ENCODE assay signal across 10 cellular contexts in the genomic region with DNA sequence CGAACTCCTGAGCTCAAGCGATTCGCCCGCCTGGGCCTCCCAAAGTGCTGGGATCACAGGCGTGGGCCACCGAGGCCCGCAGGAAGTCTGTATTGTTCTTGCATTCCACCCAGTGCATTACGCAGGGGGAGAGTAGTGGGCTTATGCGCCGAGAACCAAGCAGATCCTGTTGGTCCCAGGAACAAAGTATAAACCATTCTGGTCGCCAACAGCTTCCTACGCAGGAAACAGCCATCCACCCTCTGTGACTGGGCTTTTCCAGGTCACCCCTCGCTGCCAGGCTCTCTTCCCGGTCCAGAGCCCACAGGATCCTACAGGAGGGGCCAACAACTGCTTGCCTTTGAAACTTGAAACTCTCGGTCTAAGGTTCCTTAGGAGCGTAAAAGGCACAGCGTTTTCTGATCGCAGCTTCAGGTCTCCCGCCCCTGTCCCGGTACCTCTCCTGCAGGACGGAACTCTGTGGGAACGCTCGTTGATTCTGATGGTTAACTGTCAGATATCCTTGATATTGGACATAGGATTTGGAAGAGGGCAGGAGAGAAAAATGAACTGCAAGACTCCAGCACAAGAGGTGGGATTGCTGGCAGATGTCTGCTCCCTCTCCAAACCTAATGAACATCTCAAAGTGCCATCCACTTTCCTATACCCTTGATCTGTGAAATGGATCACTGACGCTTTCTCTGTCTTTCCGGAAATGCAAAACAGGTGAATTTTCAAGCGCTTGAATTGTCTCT. TPM values are rescaled to one million over a fixed set of nuclear protein-coding genes. Genes with fewer than 3 reads are reported as not detected.
DNase-seq lines count a peak whose midpoint lies in the region; ATAC-seq and TF ChIP-seq lines count a peak whose summit lies in the region.
"Had no signal": no experiment of that assay in that cellular context is flagged by ENCODE, and none has a peak within 500 bp of the region (broad histone marks: within the 10 kb centered on the region; RNA-seq: fewer than 3 reads in every experiment).

No MANE protein-coding gene starts in this region.

- intact Hi-C loops in activated CD8-positive, alpha-beta T cell treated with anti-CD3 and anti-CD28 coated beads for 36 hours (cut with micrococcal nuclease): loop anchor here (5.0 kb wide), 1 partner anchor 37 kb away; no protein-coding TSS in a partner anchor

- CTCF ChIA-PET in activated CD8-positive, alpha-beta T cell treated with anti-CD3 and anti-CD28 coated beads, Interleukin-2, amount 10 ng/mL, durations not matched to agents 7 days and 5 days (lab: Charles Lee): interaction anchor here (0.6 kb wide), 1 partner anchor 998 kb away, joined by 3 read pairs; no protein-coding TSS in a partner anchor
- CTCF ChIA-PET in activated CD8-positive, alpha-beta T cell treated with anti-CD3 and anti-CD28 coated beads for 36 hours (lab: Charles Lee): no interaction called here

- TF ChIP-seq CTCF in activated CD8-positive, alpha-beta T cell treated with anti-CD3 and anti-CD28 coated beads for 36 hours (IDR thresholded peaks at IDR 0.05): no peak
- peak; percentile 1 for TF ChIP-seq CTCF in kidney epithelial cell (IDR thresholded peaks at IDR 0.05; ENCODE audit: insufficient read depth, low read length, poor library complexity, severe bottlenecking)
- no peak for TF ChIP-seq CTCF in thoracic aorta (IDR thresholded peaks at IDR 0.05)

- H3K4me1 Mint-ChIP-seq in activated CD8-positive, alpha-beta T cell treated with anti-CD3 and anti-CD28 coated beads, Interleukin-2, amount 10 ng/mL, durations not matched to agents 7 days and 5 days (ENCODE audit: low read depth): peaks cover 34% of the 10 kb centered on the region
- peaks cover 38% of the 10 kb centered on the region for H3K4me1 Mint-ChIP-seq in activated CD8-positive, alpha-beta T cell treated with anti-CD3 and anti-CD28 coated beads for 36 hours (ENCODE audit: low read depth)
- peaks cover 40% of the 10 kb centered on the region for H3K4me1 Mint-ChIP-seq in central memory CD8-positive, alpha-beta T cell

- no peaks in the 10 kb centered on the region for H3K9me3 ChIP-seq in thoracic aorta
- H3K9me3 ChIP-seq: BE2C, transverse colon had no signal

- H3K36me3 Mint-ChIP-seq in activated CD8-positive, alpha-beta T cell treated with anti-CD3 and anti-CD28 coated beads, Interleukin-2, amount 10 ng/mL, durations not matched to agents 7 days and 5 days (ENCODE audit: low read depth): peaks cover 26% of the 10 kb centered on the region
- peaks cover 13% of the 10 kb centered on the region for H3K36me3 Mint-ChIP-seq in activated CD8-positive, alpha-beta T cell treated with anti-CD3 and anti-CD28 coated beads for 36 hours (ENCODE audit: low read depth)
- peaks cover 45% of the 10 kb centered on the region for H3K36me3 Mint-ChIP-seq in central memory CD8-positive, alpha-beta T cell (ENCODE audit: insufficient read depth)

- H3K4me3 Mint-ChIP-seq in activated CD8-positive, alpha-beta T cell treated with anti-CD3 and anti-CD28 coated beads, Interleukin-2, amount 10 ng/mL, durations not matched to agents 7 days and 5 days: peak overlapping the region; percentile 16
- no peak overlapping the region for H3K4me3 Mint-ChIP-seq in activated CD8-positive, alpha-beta T cell treated with anti-CD3 and anti-CD28 coated beads for 36 hours
- no peak overlapping the region for H3K4me3 Mint-ChIP-seq in central memory CD8-positive, alpha-beta T cell

- H3K27me3 ChIP-seq in kidney epithelial cell (ENCODE audit: control insufficient read depth, insufficient read depth, low read length) (no peaks in the 10 kb centered on the region), thoracic aorta (replicated peaks; ENCODE audit: insufficient read depth) (no peaks in the 10 kb centered on the region)

- no peak overlapping the region for H3K27ac Mint-ChIP-seq in activated CD8-positive, alpha-beta T cell treated with anti-CD3 and anti-CD28 coated beads, Interleukin-2, amount 10 ng/mL, durations not matched to agents 7 days and 5 days
- no peak overlapping the region for H3K27ac Mint-ChIP-seq in activated CD8-positive, alpha-beta T cell treated with anti-CD3 and anti-CD28 coated beads for 36 hours
- H3K27ac Mint-ChIP-seq in central memory CD8-positive, alpha-beta T cell (ENCODE audit: low read depth): peak overlapping the region; percentile 49

- H3K27ac ChIP-seq in thoracic aorta: peak overlapping the region in 1 of 2 donors; percentile 3

- H3K4me1 ChIP-seq in thoracic aorta (ENCODE audit: control insufficient read depth in 1 of 2, low read depth in 2 of 2): no peaks in the 10 kb centered on the region
- H3K4me1 ChIP-seq: BE2C had no signal

- no peaks in the 10 kb centered on the region for H3K27me3 Mint-ChIP-seq in activated CD8-positive, alpha-beta T cell treated with anti-CD3 and anti-CD28 coated beads, Interleukin-2, amount 10 ng/mL, durations not matched to agents 7 days and 5 days (ENCODE audit: low read depth)
- H3K27me3 Mint-ChIP-seq in activated CD8-positive, alpha-beta T cell treated with anti-CD3 and anti-CD28 coated beads for 36 hours: no peaks in the 10 kb centered on the region
- H3K27me3 Mint-ChIP-seq in central memory CD8-positive, alpha-beta T cell: no peaks in the 10 kb centered on the region

- no peak for ATAC-seq in activated CD8-positive, alpha-beta T cell treated with anti-CD3 and anti-CD28 coated beads, Interleukin-2, amount 10 ng/mL, durations not matched to agents 7 days and 5 days
- ATAC-seq in activated CD8-positive, alpha-beta T cell treated with anti-CD3 and anti-CD28 coated beads for 36 hours: no peak
- ATAC-seq in central memory CD8-positive, alpha-beta T cell (replicated peaks; ENCODE audit: extremely low read depth, poor library complexity, severe bottlenecking): no peak
- ATAC-seq in thoracic aorta (ENCODE audit: insufficient number of reproducible peaks, low FRiP score, low read depth): no peak

- DNase-seq in activated CD8-positive, alpha-beta T cell treated with anti-CD3 and anti-CD28 coated beads, Interleukin-2, amount 10 ng/mL, durations not matched to agents 7 days and 5 days: no peak
- DNase-seq in activated CD8-positive, alpha-beta T cell treated with anti-CD3 and anti-CD28 coated beads for 36 hours: no peak
- no peak for DNase-seq in central memory CD8-positive, alpha-beta T cell (ENCODE audit: low spot score in 2 of 2)
- DNase-seq in kidney epithelial cell (ENCODE audit: low read depth) (no peak), thoracic aorta (ENCODE audit: low spot score) (no peak), activated gamma-delta T cell treated with Interleukin-2 at 50 U/mL for 16 hours (no peak)
- DNase-seq in effector CD4-positive, alpha-beta T cell: no peak
- no peak for DNase-seq in activated effector memory CD4-positive, alpha-beta T cell treated with Interleukin-2 at 50 U/mL for 16 hours
- DNase-seq: BE2C, transverse colon had no signal

- H3K4me3 ChIP-seq in kidney epithelial cell (ENCODE audit: low read depth, low read length) (peak overlapping the region; percentile 33), thoracic aorta (peak overlapping the region; percentile 3)
- H3K4me3 ChIP-seq: transverse colon had no signal

- POLR2A ChIA-PET in activated CD8-positive, alpha-beta T cell treated with anti-CD3 and anti-CD28 coated beads, Interleukin-2, amount 10 ng/mL, durations not matched to agents 7 days and 5 days (lab: Charles Lee): interaction anchor here (1.9 to 4.4 kb wide), 4 partner anchors 17 to 440 kb away, joined by 9 to 243 read pairs (median 20); partner anchors contain the start of gene TMEM267
- POLR2A ChIA-PET in activated CD8-positive, alpha-beta T cell treated with anti-CD3 and anti-CD28 coated beads for 36 hours (lab: Charles Lee): interaction anchor here (0.6 to 6.7 kb wide), 4 partner anchors 25 to 65 kb away, joined by 3 to 96 read pairs (median 48); no protein-coding TSS in a partner anchor

- no peaks in the 10 kb centered on the region for H3K36me3 ChIP-seq in kidney epithelial cell (ENCODE audit: control insufficient read depth, insufficient read depth, low read length)
- H3K36me3 ChIP-seq in thoracic aorta: no peaks in the 10 kb centered on the region
- H3K36me3 ChIP-seq: BE2C, transverse colon had no signal

- H3K9me3 Mint-ChIP-seq in activated CD8-positive, alpha-beta T cell treated with anti-CD3 and anti-CD28 coated beads, Interleukin-2, amount 10 ng/mL, durations not matched to agents 7 days and 5 days (ENCODE audit: insufficient read depth): no peaks in the 10 kb centered on the region
- H3K9me3 Mint-ChIP-seq in activated CD8-positive, alpha-beta T cell treated with anti-CD3 and anti-CD28 coated beads for 36 hours: no peaks in the 10 kb centered on the region
- H3K9me3 Mint-ChIP-seq in central memory CD8-positive, alpha-beta T cell: no peaks in the 10 kb centered on the region

RNA-seq across cellular contexts. Expression of gene ANXA2R, which starts 4.2 kb away (rescaled TPM):
- total RNA-seq in activated CD8-positive, alpha-beta T cell treated with anti-CD3 and anti-CD28 coated beads, Interleukin-2, amount 10 ng/mL, durations not matched to agents 7 days and 5 days: 10 to 100 TPM; 28.0 to 29.3 TPM
- 10 to 100 TPM in 1 of 2 experiments, 1 to 10 TPM in 1; 8.0 to 10.4 TPM for total RNA-seq in activated CD8-positive, alpha-beta T cell treated with anti-CD3 and anti-CD28 coated beads for 36 hours
- total RNA-seq in kidney epithelial cell (0.34 and 0.79 TPM in 2 replicates), thoracic aorta (1 to 10 TPM; 3.2 to 5.3 TPM)
